8 cellular contexts compared by ENCODE assay signal in genomic region chr19:38634757-38635482, GRCh38. TPM values are rescaled to one million over a fixed set of nuclear protein-coding genes. Genes with fewer than 3 reads are reported as not detected.
DNase-seq lines count a peak whose midpoint lies in the region; ATAC-seq, FAIRE-seq and TF ChIP-seq lines count a peak whose summit lies in the region.

No MANE protein-coding gene starts in this region.

- H2BK5ac ChIP-seq in trophoblast cell (ENCODE audit: low read depth, low read length, poor library complexity), result no peak overlapping the region

- DNase-seq in CD1c-positive myeloid dendritic cell (ENCODE audit: extremely low spot score) (peak; percentile 83), HEK293T (ENCODE audit: extremely low spot score) (peak; percentile 78), RWPE2 (ENCODE audit: low spot score) (no peak), foreskin melanocyte (peak; percentile 54), trophoblast cell (peak; percentile 56 to 87), urothelium cell line (ENCODE audit: low spot score) (peak; percentile 81)
- peak; percentile 76 for DNase-seq in activated naive CD4-positive, alpha-beta T cell treated with Interleukin-2 at 50 U/mL for 16 hours

- H4K12ac ChIP-seq in trophoblast cell (ENCODE audit: low read depth, low read length), result no peak overlapping the region

- no CpG with 5 or more reads among the region's 17 CpGs for WGBS in trophoblast cell (ENCODE audit: extremely low coverage, insufficient coverage, insufficient read length)

- no peak overlapping the region for H3K4ac ChIP-seq in trophoblast cell (ENCODE audit: low read depth, low read length)

- H2AFZ ChIP-seq in trophoblast cell (ENCODE audit: insufficient read depth, low read length, poor library complexity), result no peak overlapping the region

- H3K36me3 ChIP-seq in RWPE2 (ENCODE audit: low read depth) (peaks cover 55% of the 10 kb centered on the region), trophoblast cell (ENCODE audit: control insufficient read depth in 1 of 2, insufficient read depth in 2 of 2, low read length in 2 of 2) (peaks cover 23 to 27% of the 10 kb centered on the region in 2 experiments)

- ATAC-seq in RWPE2 (ENCODE audit: low read depth), result no peak
- ATAC-seq in HG03139 (IDR thresholded peaks at IDR 0.05; ENCODE audit: unreplicated experiment), result no peak

- H3K4me1 ChIP-seq in RWPE2 (ENCODE audit: insufficient read depth, poor library complexity, severe bottlenecking) (peaks cover 49% of the 10 kb centered on the region), trophoblast cell (ENCODE audit: control insufficient read depth in 1 of 2, insufficient read depth in 2 of 2, low read length in 2 of 2) (peaks cover 25 to 29% of the 10 kb centered on the region in 2 experiments)

- peak overlapping the region; percentile 84 for H3K27ac ChIP-seq in RWPE2 (ENCODE audit: poor library complexity, severe bottlenecking)
- H3K27ac ChIP-seq in trophoblast cell (ENCODE audit: low read depth, low read length), result no peak overlapping the region

- H2BK120ac ChIP-seq in trophoblast cell (ENCODE audit: insufficient read depth, low read length, poor library complexity), result no peak overlapping the region

- no peak overlapping the region for H3K4me3 ChIP-seq in RWPE2 (ENCODE audit: severe bottlenecking)
- H3K4me3 ChIP-seq in trophoblast cell (ENCODE audit: low read depth, low read length), result no peak overlapping the region

- H3K9ac ChIP-seq in trophoblast cell (ENCODE audit: low read length), result no peak overlapping the region

- H3K79me2 ChIP-seq in trophoblast cell (ENCODE audit: control insufficient read depth, insufficient read depth, low read length, poor library complexity), result no peaks in the 10 kb centered on the region

- H3K14ac ChIP-seq in trophoblast cell (ENCODE audit: low read length), result no peak overlapping the region

- CTCF ChIA-PET in HEK293T (lab: Yijun Ruan, JAX), result interaction anchor here (0.6 to 2.3 kb wide), 12 partner anchors 9 to 409 kb away, joined by 3 to 19 read pairs (median 4); partner anchors contain the start of genes ACTN4, EIF3K and FAM98C

- H3K79me1 ChIP-seq in trophoblast cell (ENCODE audit: low read length), result peaks cover 18% of the 10 kb centered on the region

- POLR2A ChIA-PET in HEK293T (lab: Yijun Ruan, JAX), result interaction anchor here (1.0 to 1.8 kb wide), 4 partner anchors 12 to 232 kb away, joined by 3 to 10 read pairs (median 6); partner anchors contain the start of genes ACTN4, EIF3K and FAM98C

- no peak overlapping the region for H2AK5ac ChIP-seq in trophoblast cell (ENCODE audit: low read length)

- no peak for FAIRE-seq in urothelium cell line (lab: Jason Lieb, UNC)

- H4K91ac ChIP-seq in trophoblast cell (ENCODE audit: low read depth, low read length), result no peak overlapping the region

- no peak overlapping the region for H3K23ac ChIP-seq in trophoblast cell (ENCODE audit: low read length)

- H4K8ac ChIP-seq in trophoblast cell (ENCODE audit: low read depth, low read length), result no peak overlapping the region

- TF ChIP-seq CTCF in RWPE2 (IDR thresholded peaks at IDR 0.05; ENCODE audit: poor library complexity, severe bottlenecking), result peak; percentile 95

- H3K9me3 ChIP-seq in RWPE2 (ENCODE audit: severe bottlenecking) (no peaks in the 10 kb centered on the region), trophoblast cell (ENCODE audit: insufficient read depth, low read depth, low read length) (no peaks in the 10 kb centered on the region)

- H3K27me3 ChIP-seq in RWPE2 (ENCODE audit: insufficient read depth, poor library complexity, severe bottlenecking) (no peaks in the 10 kb centered on the region), trophoblast cell (ENCODE audit: insufficient read depth, low read length) (no peaks in the 10 kb centered on the region)

- H3K18ac ChIP-seq in trophoblast cell (ENCODE audit: low read length), result peak overlapping the region; percentile 46

- no peak overlapping the region for H3K4me2 ChIP-seq in trophoblast cell (ENCODE audit: low read length)

- H2BK12ac ChIP-seq in trophoblast cell (ENCODE audit: low read length), result no peak overlapping the region

TF ChIP-seq in HEK293T, 16 proteins besides CTCF, POLR2A, EP300 and RAD21:
- no peak for TF ChIP-seq SP1 (IDR thresholded peaks at IDR 0.05)
- TF ChIP-seq L3MBTL2 (conservative IDR thresholded peaks at IDR 0.05), result no peak
- no peak for TF ChIP-seq ELF4 (IDR thresholded peaks at IDR 0.05)

RNA-seq across cellular contexts. Expression of gene ACTN4, which starts 12.5 kb away (rescaled TPM):
- 442 and 468 TPM in 2 replicates for polyA plus RNA-seq in trophoblast cell (2013)

RNA-seq across cellular contexts. Expression of gene EIF3K, which starts 15.9 kb away (rescaled TPM):
- 205 and 214 TPM in 2 replicates for polyA plus RNA-seq in trophoblast cell (2013)

RNA-seq across cellular contexts. Expression of gene MAP4K1, which starts 17.2 kb away (rescaled TPM):
- 0.56 and 0.72 TPM in 2 replicates for polyA plus RNA-seq in trophoblast cell (2013)
